15 cellular contexts compared by ENCODE assay signal in the genomic region with DNA sequence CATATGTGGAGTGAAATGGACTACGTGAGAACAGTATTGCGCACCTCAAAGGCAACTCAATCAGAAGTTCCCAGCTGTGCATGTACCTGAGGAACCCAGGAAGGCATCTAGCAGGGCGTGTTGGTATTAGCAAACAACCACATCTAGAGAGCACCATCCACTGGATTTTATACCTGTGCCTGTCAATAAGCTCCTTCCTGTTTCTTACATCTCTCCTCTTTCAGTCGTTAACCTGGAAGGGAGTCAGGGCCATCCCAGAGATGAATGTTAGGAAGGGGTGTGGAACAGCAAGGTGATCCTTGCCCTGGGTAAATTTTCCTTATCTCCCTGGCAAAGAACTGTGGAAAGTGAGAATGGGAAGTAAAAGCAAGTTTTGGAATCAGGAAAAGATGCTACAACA. TPM values are rescaled to one million over a fixed set of nuclear protein-coding genes. Genes with fewer than 3 reads are reported as not detected.
DNase-seq lines count a peak whose midpoint lies in the region; ATAC-seq and TF ChIP-seq lines count a peak whose summit lies in the region.
"Had no signal": no experiment of that assay in that cellular context is flagged by ENCODE, and none has a peak within 500 bp of the region (broad histone marks: within the 10 kb centered on the region; RNA-seq: fewer than 3 reads in every experiment).

No MANE protein-coding gene starts in this region.

- no peak overlapping the region for H3K4me3 ChIP-seq in mucosa of descending colon
- no peak overlapping the region for H3K4me3 ChIP-seq in transverse colon
- H3K4me3 ChIP-seq: BLaER1 treated with 17β-estradiol and CSF1 and Interleukin-3, amounts not matched to agents 10 nM and 100 nM; GM23248; HAP-1 had no signal

- 29 to 64% methylated on average over 1 to 4 of the region's 4 CpGs for WGBS in transverse colon (ENCODE audit: low coverage in 1 of 2), 2 donors

- no peaks in the 10 kb centered on the region for H3K9me3 ChIP-seq in mucosa of descending colon
- H3K9me3 ChIP-seq in transverse colon, result no peaks in the 10 kb centered on the region
- H3K9me3 ChIP-seq: Caco-2, HAP-1 had no signal

- intact Hi-C loops in mucosa of descending colon (cut with DNase I, micrococcal nuclease), result no loop called here
- intact Hi-C loops in transverse colon (cut with DNase I; ENCODE audit: low total_unique reads), result no loop called here

- peak; percentile 92 for ATAC-seq in mucosa of descending colon
- ATAC-seq in HG03135 (IDR thresholded peaks at IDR 0.05; ENCODE audit: unreplicated experiment), result no peak

- H3K27me3 ChIP-seq in transverse colon, result no peaks in the 10 kb centered on the region
- H3K27me3 ChIP-seq: BLaER1 treated with 17β-estradiol and CSF1 and Interleukin-3, amounts not matched to agents 10 nM and 100 nM had no signal

- H3K27ac ChIP-seq in epithelial cell of prostate (peak overlapping the region; percentile 34), transverse colon (peak overlapping the region in 3 of 4 donors; percentile 18 to 45 (median 37))
- H3K27ac ChIP-seq: BLaER1 treated with 17β-estradiol and CSF1 and Interleukin-3, amounts not matched to agents 10 nM and 100 nM; GM23248; HL-60 had no signal

- DNase-seq in NCI-H69 (lab: John Stamatoyannopoulos, UW) (peak; percentile 8), epithelial cell of prostate (ENCODE audit: low read depth, low spot score) (no peak), mucosa of descending colon (peak in 1 of 3 donors; percentile 43), transverse colon (peak; percentile 30), putamen (ENCODE audit: low spot score) (no peak), NCI-H524 (lab: John Stamatoyannopoulos, UW) (no peak)
- no peak for DNase-seq in activated CD4-positive, alpha-beta T cell treated with anti-CD3 and anti-CD28 coated beads, Interleukin-2, amount 50 U/mL, for 4 hours
- DNase-seq: Caco-2; CD4-positive, CD25-positive, alpha-beta regulatory T cell; GM23248; IMR-90 had no signal

- H3K36me3 ChIP-seq in mucosa of descending colon (ENCODE audit: low read depth) (no peaks in the 10 kb centered on the region), transverse colon (no peaks in the 10 kb centered on the region)
- H3K36me3 ChIP-seq: BLaER1 treated with 17β-estradiol and CSF1 and Interleukin-3, amounts not matched to agents 10 nM and 100 nM; HAP-1 had no signal

- no peak for TF ChIP-seq CTCF in mucosa of descending colon (IDR thresholded peaks at IDR 0.05)
- TF ChIP-seq CTCF in transverse colon (IDR thresholded peaks at IDR 0.05), result no peak

- H3K4me1 ChIP-seq in mucosa of descending colon (ENCODE audit: low read depth) (peaks cover 6% of the 10 kb centered on the region), transverse colon (peaks cover 0 to 12% (median 0%) of the 10 kb centered on the region in 4 donors)
- H3K4me1 ChIP-seq: BLaER1 treated with 17β-estradiol and CSF1 and Interleukin-3, amounts not matched to agents 10 nM and 100 nM; Caco-2 had no signal

- TF ChIP-seq POLR2A in transverse colon (IDR thresholded peaks at IDR 0.05), result no peak

- no peak for TF ChIP-seq EP300 in transverse colon (IDR thresholded peaks at IDR 0.05; ENCODE audit: low read depth)

- in situ Hi-C loops in transverse colon (cut with MboI; ENCODE audit: low pct_ligation_motif_present in 1 of 4, low pct_unique_long_range_greater_than_20kb in 1 of 4, low sequenced_read_pairs in 3 of 4), result no loop called here

RNA-seq across cellular contexts. Expression of a gene that starts 29.6 kb away (rescaled TPM):
- total RNA-seq in mucosa of descending colon (10 to 100 TPM; 63.8 to 90.1 (median 83.3) TPM), transverse colon (100 to 1,000 TPM in 1 of 4 donors, 10 to 100 TPM in 2, 1 to 10 TPM in 1; 7.8 to 126 (median 54.6) TPM)

Comparison
In these comparisons a context has a peak if more than half of its experiments do, and no peak if none do; other contexts are left out.
1. DNase-seq: peak in NCI-H69 (single experiment) and transverse colon (single experiment); none in epithelial cell of prostate (single experiment), putamen (single experiment), activated CD4-positive, alpha-beta T cell treated with anti-CD3 and anti-CD28 coated beads, Interleukin-2, amount 50 U/mL, for 4 hours (0 of 2) and NCI-H524 (0 of 2).